Comparison of ENCODE assay signal across 7 cellular contexts in the genomic region with DNA sequence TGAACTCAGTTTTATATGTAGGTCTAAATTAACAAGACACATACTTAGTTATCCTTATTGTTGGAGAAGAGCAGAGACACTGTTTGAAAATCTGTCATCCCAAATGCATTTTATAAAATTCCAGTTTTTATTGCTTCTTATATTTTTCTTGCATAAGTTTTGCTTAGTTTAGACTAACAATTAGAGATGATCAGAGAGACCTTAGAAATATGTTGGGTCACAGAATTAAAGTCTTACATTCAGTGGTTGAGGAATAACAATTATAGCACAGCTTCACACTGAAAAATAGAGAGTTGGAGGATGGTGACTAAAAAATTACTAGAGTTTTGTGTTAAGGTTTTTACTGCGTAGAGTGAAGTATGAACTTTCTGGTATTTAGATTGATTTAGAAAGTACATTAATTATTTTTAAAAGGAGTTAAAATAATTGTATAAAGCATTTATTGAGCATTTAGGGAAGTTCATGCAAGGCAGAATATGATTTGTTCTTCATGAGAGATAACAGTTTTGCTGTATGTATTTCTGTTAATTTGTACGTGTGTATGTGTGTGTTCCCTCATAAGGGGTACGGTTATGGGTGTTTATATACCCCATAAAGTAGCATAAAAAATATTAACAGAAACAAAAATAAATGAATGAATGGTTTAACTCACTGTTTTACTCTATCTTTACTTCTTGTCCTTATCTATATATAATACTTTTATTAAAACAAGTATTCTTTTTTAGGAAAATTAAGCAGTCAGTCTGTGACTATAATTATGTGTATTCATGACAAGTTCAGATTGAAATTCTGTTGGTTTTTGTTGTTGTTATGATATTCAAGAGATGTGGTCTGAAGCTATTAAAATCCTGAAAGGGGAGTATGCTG.
"Had no signal": no experiment of that assay in that cellular context is flagged by ENCODE, and none has a peak within 500 bp of the region (broad histone marks: within the 10 kb centered on the region; RNA-seq: fewer than 3 reads in every experiment).

No MANE protein-coding gene starts in this region.

- H3K4me1 Mint-ChIP-seq: IgD-negative memory B cell had no signal

- H3K27me3 Mint-ChIP-seq: IgD-negative memory B cell had no signal

- H3K4me3 Mint-ChIP-seq: HFFc6, IgD-negative memory B cell had no signal

- FAIRE-seq: HepG2 had no signal

- H3K27ac Mint-ChIP-seq: HFFc6, IgD-negative memory B cell had no signal

- H3K9me3 Mint-ChIP-seq: HFFc6 had no signal

- DNase-seq: GM23248, GOT3, H7, HFFc6, KBM-7 had no signal
